In genomic region chr3:187084580-187084979, GRCh38 we compare ENCODE assay signal across 19 cellular contexts.
"Had no signal": no experiment of that assay in that cellular context is flagged by ENCODE, and none has a peak within 500 bp of the region (broad histone marks: within the 10 kb centered on the region; RNA-seq: fewer than 3 reads in every experiment).

No MANE protein-coding gene starts in this region.

- ATAC-seq: left lung had no signal

- H3K4me3 ChIP-seq: adrenal gland, colonic mucosa, esophagus squamous epithelium, left lung had no signal

- H3K27ac ChIP-seq: colonic mucosa, left lung had no signal

- H3K27me3 ChIP-seq: adrenal gland, colonic mucosa, esophagus squamous epithelium, left lung had no signal

- FAIRE-seq: kidney had no signal

- H3K27me3 Mint-ChIP-seq: activated naive CD4-positive, alpha-beta T cell treated with anti-CD3 and anti-CD28 coated beads, Interleukin-2, amount 50 U/mL, for 24 hours had no signal

- H3K4me3 Mint-ChIP-seq: activated naive CD4-positive, alpha-beta T cell treated with anti-CD3 and anti-CD28 coated beads, Interleukin-2, amount 50 U/mL, for 24 hours; nephron progenitor cell had no signal

- H3K36me3 ChIP-seq: adrenal gland, colonic mucosa, esophagus squamous epithelium, left lung had no signal

- H3K4me1 ChIP-seq: adrenal gland, colonic mucosa had no signal

- DNase-seq: activated CD4-positive, alpha-beta T cell treated with anti-CD3 and anti-CD28 coated beads for 1 hour; activated CD4-positive, alpha-beta T cell treated with anti-CD3 and anti-CD28 coated beads, Interleukin-2, amount 50 U/mL, for 4 hours; activated T-cell treated with anti-CD3 and anti-CD28 coated beads for 4 hours; adrenal gland; colonic mucosa; esophagus squamous epithelium; foreskin fibroblast; hypothalamus; kidney; left lung; nephron progenitor cell; stimulated activated CD4-positive, alpha-beta T cell treated with anti-CD3 and anti-CD28 coated beads, Interleukin-15, amount 100 ng/mL, for 24 hours; stimulated activated CD4-positive, alpha-beta T cell treated with anti-CD3 and anti-CD28 coated beads, Interleukin-4, amount 100 ng/mL, for 24 hours; stimulated activated naive CD4-positive, alpha-beta T cell treated with Interleukin-2 at 50 U/mL for 16 hours; substantia nigra; T-helper 1 cell; T1000; trophoblast cell had no signal

- H3K27ac Mint-ChIP-seq: activated naive CD4-positive, alpha-beta T cell treated with anti-CD3 and anti-CD28 coated beads, Interleukin-2, amount 50 U/mL, for 24 hours; nephron progenitor cell had no signal

- H3K9me3 ChIP-seq: colonic mucosa had no signal
